8 cellular contexts compared by ENCODE assay signal in genomic region chr19:53554804-53555203, GRCh38. TPM values are rescaled to one million over a fixed set of nuclear protein-coding genes. Genes with fewer than 3 reads are reported as not detected.
A peak's percentile ranks its signal among the peaks of the same experiment; 100 is the strongest.
DNase-seq lines count a peak whose midpoint lies in the region; ATAC-seq, FAIRE-seq and TF ChIP-seq lines count a peak whose summit lies in the region.

No MANE protein-coding gene starts in this region.

- peak overlapping the region; percentile 86 for H3K27ac Mint-ChIP-seq in GM23338
- peak overlapping the region; percentile 91 for H3K27ac Mint-ChIP-seq in activated B cell treated with CpG ODN at 0.5 μM for 24 hours
- H3K27ac Mint-ChIP-seq in glutamatergic neuron (ENCODE audit: unreplicated experiment), result peak overlapping the region; percentile 38
- no peak overlapping the region for H3K27ac Mint-ChIP-seq in osteocyte (ENCODE audit: unreplicated experiment)

- no peaks in the 10 kb centered on the region for H4K20me1 ChIP-seq in GM23338 (replicated peaks; ENCODE audit: insufficient read depth)

- ATAC-seq in GM23338, result no peak; the same call in 2 of the 3 replicates
- ATAC-seq in activated B cell treated with CpG ODN at 0.5 μM for 24 hours (ENCODE audit: low read depth), result no peak

- no peak for DNase-seq in GM23338 (ENCODE audit: low spot score)
- DNase-seq in activated B cell treated with CpG ODN at 0.5 μM for 24 hours, result no peak
- DNase-seq in glutamatergic neuron, result no peak
- no peak for DNase-seq in small intestine
- no peak for DNase-seq in NCI-H1105 (lab: John Stamatoyannopoulos, UW)
- no peak for DNase-seq in D341Med (ENCODE audit: low spot score)
- no peak for DNase-seq in osteocyte (ENCODE audit: extremely low spot score, unreplicated experiment)
- no peak for DNase-seq in H4 (ENCODE audit: low spot score)

- H3K4me1 Mint-ChIP-seq in GM23338, result peaks cover 7% of the 10 kb centered on the region
- peaks cover 27% of the 10 kb centered on the region for H3K4me1 Mint-ChIP-seq in activated B cell treated with CpG ODN at 0.5 μM for 24 hours
- H3K4me1 Mint-ChIP-seq in glutamatergic neuron (ENCODE audit: low read depth, unreplicated experiment), result no peaks in the 10 kb centered on the region
- no peaks in the 10 kb centered on the region for H3K4me1 Mint-ChIP-seq in osteocyte (ENCODE audit: unreplicated experiment)

- intact Hi-C loops in activated B cell treated with CpG ODN at 0.5 μM for 24 hours (cut with micrococcal nuclease), result loop anchor here (1.0 kb wide), 1 partner anchor 17 kb away; the partner anchor contains the start of gene ZNF331

- TF ChIP-seq CTCF in GM23338 (conservative IDR thresholded peaks at IDR 0.05; ENCODE audit: low read depth in 2 of 2), result no peak
- TF ChIP-seq CTCF in activated B cell treated with CpG ODN at 0.5 μM for 24 hours (IDR thresholded peaks at IDR 0.05), result no peak
- TF ChIP-seq CTCF in glutamatergic neuron (IDR thresholded peaks at IDR 0.05; ENCODE audit: partially characterized antibody, unreplicated experiment), result no peak
- TF ChIP-seq CTCF in osteocyte (IDR thresholded peaks at IDR 0.05), result no peak

- H3K79me2 ChIP-seq in GM23338 (replicated peaks; ENCODE audit: insufficient read depth), result peaks cover 7% of the 10 kb centered on the region; the same call in 1 of the 2 replicates

- H3K9me2 ChIP-seq in GM23338 (ENCODE audit: insufficient read depth), result no peaks in the 10 kb centered on the region; the same call in 1 of the 2 replicates

- no peak for FAIRE-seq in small intestine (lab: Jason Lieb, UNC)

- peaks cover 12% of the 10 kb centered on the region for H3K9me3 Mint-ChIP-seq in GM23338
- H3K9me3 Mint-ChIP-seq in activated B cell treated with CpG ODN at 0.5 μM for 24 hours, result peaks cover under 1% of the 10 kb centered on the region
- peaks cover 5% of the 10 kb centered on the region for H3K9me3 Mint-ChIP-seq in glutamatergic neuron (ENCODE audit: unreplicated experiment)
- H3K9me3 Mint-ChIP-seq in osteocyte (ENCODE audit: unreplicated experiment), result no peaks in the 10 kb centered on the region

- POLR2A ChIA-PET in activated B cell treated with CpG ODN at 0.5 μM for 24 hours (lab: Charles Lee), result interaction anchor here (0.7 to 1.4 kb wide), 3 partner anchors 16 to 582 kb away, joined by 3 to 5 read pairs (median 3); partner anchors contain the start of gene ZNF331

- H3K4me1 ChIP-seq in GM23338 (ENCODE audit: insufficient read depth) (peaks cover 4% of the 10 kb centered on the region; the same call in 1 of the 2 replicates), small intestine (ENCODE audit: control insufficient read depth in 2 of 2, insufficient read depth in 1 of 2, low read depth in 1 of 2, low read length in 1 of 2) (no peaks in the 10 kb centered on the region)

- H3K36me3 Mint-ChIP-seq in GM23338 (ENCODE audit: low read depth) (peaks cover 47% of the 10 kb centered on the region), activated B cell treated with CpG ODN at 0.5 μM for 24 hours (ENCODE audit: low read depth) (peaks cover 47% of the 10 kb centered on the region), glutamatergic neuron (ENCODE audit: unreplicated experiment) (no peaks in the 10 kb centered on the region), osteocyte (ENCODE audit: unreplicated experiment) (peaks cover 14% of the 10 kb centered on the region)

- H3K4me3 ChIP-seq in GM23338 (peak overlapping the region; percentile 69), small intestine (ENCODE audit: low read depth in 1 of 2, low read length in 2 of 2) (peak overlapping the region; percentile 27 to 49)

- H3K9me3 ChIP-seq in small intestine (ENCODE audit: control insufficient read depth, low read depth), result no peaks in the 10 kb centered on the region

- CTCF ChIA-PET in activated B cell treated with CpG ODN at 0.5 μM for 24 hours (lab: Charles Lee), result no interaction called here

- H3K36me3 ChIP-seq in GM23338 (ENCODE audit: insufficient read depth) (peaks cover 32% of the 10 kb centered on the region), small intestine (ENCODE audit: control insufficient read depth in 2 of 2, insufficient read depth in 2 of 2, low read length in 2 of 2) (peaks cover 0 to 2% of the 10 kb centered on the region in 2 donors)

- H3K4me2 ChIP-seq in GM23338, result peak overlapping the region; percentile 78

- WGBS in small intestine, 3 donors, result 43 to 48% (median 45%) methylated on average over 23 to 24 of the region's 24 CpGs

- no peak overlapping the region for H2AFZ ChIP-seq in GM23338

- H3K27me3 ChIP-seq in GM23338 (ENCODE audit: insufficient read depth), result no peaks in the 10 kb centered on the region
- H3K27me3 ChIP-seq in small intestine (ENCODE audit: control insufficient read depth in 2 of 2, insufficient read depth in 2 of 2, low read length in 2 of 2), result no peaks in the 10 kb centered on the region

- H3K27me3 Mint-ChIP-seq in GM23338 (ENCODE audit: insufficient read depth, low read depth, poor library complexity) (peaks cover 8% of the 10 kb centered on the region), activated B cell treated with CpG ODN at 0.5 μM for 24 hours (no peaks in the 10 kb centered on the region), glutamatergic neuron (ENCODE audit: unreplicated experiment) (no peaks in the 10 kb centered on the region), osteocyte (ENCODE audit: unreplicated experiment) (no peaks in the 10 kb centered on the region)

- peak overlapping the region; percentile 85 for H3K4me3 Mint-ChIP-seq in GM23338
- peak overlapping the region; percentile 89 for H3K4me3 Mint-ChIP-seq in activated B cell treated with CpG ODN at 0.5 μM for 24 hours
- H3K4me3 Mint-ChIP-seq in glutamatergic neuron (ENCODE audit: unreplicated experiment), result peak overlapping the region; percentile 87
- no peak overlapping the region for H3K4me3 Mint-ChIP-seq in osteocyte (ENCODE audit: unreplicated experiment)

- no peak overlapping the region for H3K27ac ChIP-seq in GM23338 (ENCODE audit: low read depth)
- peak overlapping the region; percentile 30 to 91 for H3K27ac ChIP-seq in small intestine (ENCODE audit: low read depth in 1 of 2, low read length in 1 of 2)

- H3F3A ChIP-seq in GM23338 (replicated peaks; ENCODE audit: low read depth), result peaks cover 29% of the 10 kb centered on the region

TF ChIP-seq in GM23338, 12 proteins besides CTCF, POLR2A, EP300 and RAD21 (continues in another document):
- no peak for TF ChIP-seq NANOG (IDR thresholded peaks at IDR 0.05; ENCODE audit: borderline replicate concordance)
- no peak for TF ChIP-seq POLR2AphosphoS5 (IDR thresholded peaks at IDR 0.05; ENCODE audit: low read depth)
- no peak for TF ChIP-seq JUNB (IDR thresholded peaks at IDR 0.05; ENCODE audit: unreplicated experiment)
- TF ChIP-seq CREB1 (CRISPR knock-in tag; IDR thresholded peaks at IDR 0.05; ENCODE audit: low read depth), result no peak

RNA-seq across cellular contexts. Expression of gene ZNF331, which starts 16.9 kb away (rescaled TPM):
- total RNA-seq in GM23338 (2014; rRNA removed; shearing (Covaris generic)), result 33.7 and 36.2 TPM in 2 replicates
- polyA plus RNA-seq in GM23338 (2016; fragmentation: Nextera tagmentation; extraction: Ambion mirVana) (32.7 and 46.5 TPM in 2 replicates), small intestine (1 to 10 TPM; 2.2 to 5.9 (median 3.5) TPM)
- total RNA-seq in activated B cell treated with CpG ODN at 0.5 μM for 24 hours (25.5 and 31.7 TPM in 2 replicates), glutamatergic neuron (ENCODE audit: unreplicated experiment) (13.3 TPM), osteocyte (7.4 and 8.0 TPM in 2 replicates)
- 4.0 and 6.6 TPM in 2 replicates for total RNA-seq in H4 (2014; rRNA removed; shearing (Covaris generic))
